Comparison of ENCODE assay signal across 27 cellular contexts in genomic region chr7:48147078-48147591, GRCh38. TPM values are rescaled to one million over a fixed set of nuclear protein-coding genes. Genes with fewer than 3 reads are reported as not detected.
DNase-seq lines count a peak whose midpoint lies in the region; ATAC-seq and TF ChIP-seq lines count a peak whose summit lies in the region.
"Had no signal": no experiment of that assay in that cellular context is flagged by ENCODE, and none has a peak within 500 bp of the region (broad histone marks: within the 10 kb centered on the region; RNA-seq: fewer than 3 reads in every experiment).

No MANE protein-coding gene starts in this region.

- H3K9me2 ChIP-seq in MM.1S (replicated peaks; ENCODE audit: insufficient read depth, low read length) = no peaks in the 10 kb centered on the region

- H3K4me2 ChIP-seq in MM.1S (ENCODE audit: low read depth, low read length) = no peak overlapping the region

- H3K27me3 Mint-ChIP-seq in mesothelial cell of epicardium (ENCODE audit: low read depth) = no peaks in the 10 kb centered on the region

- no peaks in the 10 kb centered on the region for H3K27me3 ChIP-seq in MM.1S (replicated peaks; ENCODE audit: insufficient read depth, low read length)
- no peaks in the 10 kb centered on the region for H3K27me3 ChIP-seq in body of pancreas
- H3K27me3 ChIP-seq: sigmoid colon had no signal

- H3F3A ChIP-seq in MM.1S (ENCODE audit: insufficient read depth, low read length) = no peaks in the 10 kb centered on the region

- TF ChIP-seq CTCF in epithelial cell of esophagus (IDR thresholded peaks at IDR 0.05; ENCODE audit: insufficient read depth, low read depth, low read length, missing control alignments) = no peak
- no peak for TF ChIP-seq CTCF in mesothelial cell of epicardium (IDR thresholded peaks at IDR 0.05; ENCODE audit: unreplicated experiment)
- no peak for TF ChIP-seq CTCF in MM.1S (IDR thresholded peaks at IDR 0.05; ENCODE audit: low read length)
- no peak for TF ChIP-seq CTCF in body of pancreas (IDR thresholded peaks at IDR 0.05)

- intact Hi-C loops in body of pancreas (cut with DNase I) = no loop called here

- H3K9me3 ChIP-seq in MM.1S (replicated peaks; ENCODE audit: insufficient read depth, low read length) (no peaks in the 10 kb centered on the region), body of pancreas (no peaks in the 10 kb centered on the region)

- peak; percentile 42 for DNase-seq in NCI-H82 (lab: John Stamatoyannopoulos, UW)
- DNase-seq in NCI-H82 treated with DMSO at 0.1 percent for 48 hours (lab: John Stamatoyannopoulos, UW; ENCODE audit: unreplicated experiment) = no peak
- peak; percentile 23 for DNase-seq in epithelial cell of esophagus (ENCODE audit: low read depth)
- no peak for DNase-seq in mesothelial cell of epicardium (ENCODE audit: low spot score in 2 of 2, unreplicated experiment in 2 of 2)
- no peak for DNase-seq in MM.1S
- no peak for DNase-seq in epidermal melanocyte (ENCODE audit: insufficient read length, low spot score)
- DNase-seq in body of pancreas = no peak
- DNase-seq: 8988T; activated CD4-positive, alpha-beta T cell treated with anti-CD3 and anti-CD28 coated beads, Interleukin-2, amount 50 U/mL, for 1 hour; activated CD8-positive, alpha-beta memory T cell treated with anti-CD3 and anti-CD28 coated beads, Interleukin-2, amount 10 ng/mL, durations not matched to agents 7 days and 5 days; activated naive CD4-positive, alpha-beta T cell treated with anti-CD3 and anti-CD28 coated beads, Interleukin-2, amount 10 ng/mL, durations not matched to agents 7 days and 5 days; AML-193; CD4-positive, alpha-beta memory T cell; DMS 273 treated with DMSO at 0.1 percent for 48 hours; head of caudate nucleus; left ventricle myocardium superior; NCI-H1694; NCI-H2171 treated with DMSO at 0.1 percent for 48 hours; NCI-H524; posterior cingulate gyrus; sigmoid colon; stimulated activated CD8-positive, alpha-beta memory T cell treated with anti-CD3 and anti-CD28 coated beads, Interleukin-4, amount 100 ng/mL, for 48 hours; trophoblast cell had no signal

- no peaks in the 10 kb centered on the region for H4K20me1 ChIP-seq in MM.1S (ENCODE audit: insufficient read depth, low read length)

- peaks cover under 1% of the 10 kb centered on the region for H3K36me3 Mint-ChIP-seq in mesothelial cell of epicardium
- H3K36me3 Mint-ChIP-seq: activated CD8-positive, alpha-beta memory T cell treated with anti-CD3 and anti-CD28 coated beads, Interleukin-2, amount 10 ng/mL, durations not matched to agents 7 days and 5 days; activated naive CD4-positive, alpha-beta T cell treated with anti-CD3 and anti-CD28 coated beads, Interleukin-2, amount 10 ng/mL, durations not matched to agents 7 days and 5 days; CD4-positive, alpha-beta memory T cell had no signal

- peaks cover 22% of the 10 kb centered on the region for H3K4me1 Mint-ChIP-seq in mesothelial cell of epicardium
- H3K4me1 Mint-ChIP-seq: activated CD8-positive, alpha-beta memory T cell treated with anti-CD3 and anti-CD28 coated beads, Interleukin-2, amount 10 ng/mL, durations not matched to agents 7 days and 5 days; activated naive CD4-positive, alpha-beta T cell treated with anti-CD3 and anti-CD28 coated beads, Interleukin-2, amount 10 ng/mL, durations not matched to agents 7 days and 5 days; CD4-positive, alpha-beta memory T cell had no signal

- no peaks in the 10 kb centered on the region for H3K36me3 ChIP-seq in MM.1S (replicated peaks; ENCODE audit: insufficient read depth, low read length)
- no peaks in the 10 kb centered on the region for H3K36me3 ChIP-seq in body of pancreas (replicated peaks in 1 of 2; ENCODE audit: insufficient read depth in 1 of 2, low read depth in 2 of 2)
- H3K36me3 ChIP-seq: sigmoid colon had no signal

- peaks cover 19% of the 10 kb centered on the region for H3K9me3 Mint-ChIP-seq in mesothelial cell of epicardium
- H3K9me3 Mint-ChIP-seq: activated naive CD4-positive, alpha-beta T cell treated with anti-CD3 and anti-CD28 coated beads, Interleukin-2, amount 10 ng/mL, durations not matched to agents 7 days and 5 days; dendritic cell treated with granulocyte-macrophage colony-stimulating factor and Interleukin-4, amounts not matched to agents 40 ng/mL and 50 ng/mL, for 4 days; T-helper 2 cell treated with Interferon-gamma antibody and Interleukin-4, amounts not matched to agents 5 μg/mL and 100 μg/mL, for 36 hours had no signal

- no peak for TF ChIP-seq POLR2A in body of pancreas (IDR thresholded peaks at IDR 0.05)

- H3K9ac ChIP-seq in MM.1S (ENCODE audit: low read length) = no peak overlapping the region

- H3K4me1 ChIP-seq in MM.1S (ENCODE audit: low read length) = no peaks in the 10 kb centered on the region
- H3K4me1 ChIP-seq in body of pancreas = peaks cover 32% of the 10 kb centered on the region
- H3K4me1 ChIP-seq: sigmoid colon had no signal

- no peak overlapping the region for H2AFZ ChIP-seq in MM.1S (ENCODE audit: low read length)

- ATAC-seq in GM18517 (IDR thresholded peaks at IDR 0.05; ENCODE audit: unreplicated experiment) (no peak), body of pancreas (no peak)
- ATAC-seq: activated CD8-positive, alpha-beta memory T cell treated with anti-CD3 and anti-CD28 coated beads, Interleukin-2, amount 10 ng/mL, durations not matched to agents 7 days and 5 days; left ventricle myocardium superior had no signal

- no peaks in the 10 kb centered on the region for H3K79me2 ChIP-seq in MM.1S (ENCODE audit: low read length)

- peak overlapping the region; percentile 65 for H3K27ac Mint-ChIP-seq in mesothelial cell of epicardium
- H3K27ac Mint-ChIP-seq: activated CD8-positive, alpha-beta memory T cell treated with anti-CD3 and anti-CD28 coated beads, Interleukin-2, amount 10 ng/mL, durations not matched to agents 7 days and 5 days; activated naive CD4-positive, alpha-beta T cell treated with anti-CD3 and anti-CD28 coated beads, Interleukin-2, amount 10 ng/mL, durations not matched to agents 7 days and 5 days; CD4-positive, alpha-beta memory T cell; dendritic cell treated with granulocyte-macrophage colony-stimulating factor and Interleukin-4, amounts not matched to agents 40 ng/mL and 50 ng/mL, for 4 days; T-helper 2 cell treated with Interferon-gamma antibody and Interleukin-4, amounts not matched to agents 5 μg/mL and 100 μg/mL, for 36 hours had no signal

- H3K4me3 Mint-ChIP-seq in mesothelial cell of epicardium = no peak overlapping the region
- H3K4me3 Mint-ChIP-seq: activated CD8-positive, alpha-beta memory T cell treated with anti-CD3 and anti-CD28 coated beads, Interleukin-2, amount 10 ng/mL, durations not matched to agents 7 days and 5 days; activated naive CD4-positive, alpha-beta T cell treated with anti-CD3 and anti-CD28 coated beads, Interleukin-2, amount 10 ng/mL, durations not matched to agents 7 days and 5 days; CD4-positive, alpha-beta memory T cell; dendritic cell treated with granulocyte-macrophage colony-stimulating factor and Interleukin-4, amounts not matched to agents 40 ng/mL and 50 ng/mL, for 4 days; T-helper 2 cell treated with Interferon-gamma antibody and Interleukin-4, amounts not matched to agents 5 μg/mL and 100 μg/mL, for 36 hours had no signal

- WGBS in body of pancreas, 2 donors = 80 to 83% methylated on average over 4 of the region's 4 CpGs

- no peak overlapping the region for H3K27ac ChIP-seq in MM.1S (ENCODE audit: low read length)
- peak overlapping the region in 2 of 4 donors; percentile 5 to 36 for H3K27ac ChIP-seq in body of pancreas
- H3K27ac ChIP-seq: sigmoid colon, VCaP had no signal

- H3K4me3 ChIP-seq in epithelial cell of esophagus (ENCODE audit: low read length) (no peak overlapping the region), MM.1S (ENCODE audit: low read length) (no peak overlapping the region), body of pancreas (no peak overlapping the region)
- H3K4me3 ChIP-seq: sigmoid colon had no signal

RNA-seq across cellular contexts. Expression of gene ABCA13, which starts 24.1 kb away (rescaled TPM):
- total RNA-seq in mesothelial cell of epicardium (0.24 to 0.29 TPM (median 0.25 TPM) in 3 replicates), body of pancreas (under 1 TPM; under 0.01 TPM)
- total RNA-seq: CD4-positive, alpha-beta memory T cell had no signal

RNA-seq across cellular contexts. Expression of gene UPP1, which starts 58.1 kb away (rescaled TPM):
- total RNA-seq in mesothelial cell of epicardium (4.3 to 5.0 TPM (median 4.4 TPM) in 3 replicates), body of pancreas (1 to 10 TPM; 7.3 to 9.9 TPM)

Comparison
In these comparisons a context has a peak if more than half of its experiments do, and no peak if none do; other contexts are left out.
1. DNase-seq: peak in NCI-H82 (single experiment) and epithelial cell of esophagus (single experiment); none in NCI-H82 treated with DMSO at 0.1 percent for 48 hours (single experiment), mesothelial cell of epicardium (0 of 2), MM.1S (single experiment), epidermal melanocyte (single experiment) and body of pancreas (0 of 4).